8 cellular contexts compared by ENCODE assay signal in the genomic region with DNA sequence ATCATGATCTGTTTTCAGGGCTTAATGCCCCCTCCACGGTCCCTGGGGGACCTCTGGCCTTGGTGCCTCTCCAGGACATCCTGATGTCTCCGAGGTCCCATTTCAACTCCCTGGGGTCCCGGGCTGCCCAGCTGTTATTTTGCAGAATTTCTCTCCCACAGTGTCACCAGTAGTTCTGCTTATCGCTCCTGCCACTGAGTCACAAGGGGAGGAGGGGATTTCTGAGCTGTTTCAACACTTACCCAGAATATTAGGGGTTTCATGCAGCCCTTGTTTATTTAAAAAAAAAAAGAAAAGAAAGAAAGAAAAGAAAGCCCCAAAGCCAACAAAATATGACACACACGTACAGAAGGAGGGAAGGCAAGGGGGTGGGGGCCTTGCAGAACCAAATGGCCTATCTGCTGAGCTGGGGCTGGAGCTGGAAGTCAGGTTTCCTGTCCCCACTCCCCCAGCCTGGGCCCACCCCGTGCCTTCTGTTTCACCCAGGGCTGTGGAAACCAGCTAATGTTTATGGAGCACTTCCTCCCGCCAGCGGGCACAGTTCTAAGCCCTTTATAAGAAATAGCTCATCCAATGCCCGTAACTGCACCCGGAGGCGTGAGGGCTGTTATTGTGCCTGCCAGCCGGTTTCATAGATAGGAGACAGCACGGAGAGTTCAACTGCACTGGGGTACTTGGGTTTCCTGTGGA. TPM values are rescaled to one million over a fixed set of nuclear protein-coding genes. Genes with fewer than 3 reads are reported as not detected.
DNase-seq lines count a peak whose midpoint lies in the region; ATAC-seq and TF ChIP-seq lines count a peak whose summit lies in the region.

No MANE protein-coding gene starts in this region.

- POLR2A ChIA-PET in A673 (lab: Charles Lee; ENCODE audit: low non-redundant PET) = no interaction called here

- H3K4me3 ChIP-seq in A673 (ENCODE audit: low read depth, low read length, poor library complexity, severe bottlenecking) (peak overlapping the region; percentile 27), HL-60 (replicated peaks; ENCODE audit: insufficient read depth, low read length) (no peak overlapping the region), aorta (ENCODE audit: low read length in 2 of 2) (peak overlapping the region in 1 of 2 donors; percentile 4)

- no peaks in the 10 kb centered on the region for H3K36me3 ChIP-seq in A673 (ENCODE audit: insufficient read depth, low read length, poor library complexity, severe bottlenecking)
- H3K36me3 ChIP-seq in aorta (ENCODE audit: control insufficient read depth in 1 of 2, insufficient read depth in 2 of 2, low read length in 1 of 2) = no peaks in the 10 kb centered on the region

- no peak overlapping the region for H3K27ac ChIP-seq in A673 (ENCODE audit: low read depth, low read length, poor library complexity, severe bottlenecking)
- H3K27ac ChIP-seq in HL-60 (replicated peaks) = peak overlapping the region; percentile 34
- H3K27ac ChIP-seq in aorta (ENCODE audit: low read depth in 1 of 2, low read length in 2 of 2) = peak overlapping the region; percentile 87

- 2% methylated on average over 13 of the region's 13 CpGs for WGBS in aorta, 2 donors

- H3K4me1 ChIP-seq in A673 (ENCODE audit: insufficient read depth, low read length, poor library complexity, severe bottlenecking) = peaks cover 34% of the 10 kb centered on the region
- H3K4me1 ChIP-seq in aorta (ENCODE audit: control insufficient read depth in 1 of 2, insufficient read depth in 2 of 2, low read length in 2 of 2) = peaks cover 4 to 6% of the 10 kb centered on the region in 2 donors

- CTCF ChIA-PET in A673 (lab: Charles Lee) = interaction anchor here (1.3 kb wide), 1 partner anchor 26 kb away, joined by 4 read pairs; no protein-coding TSS in a partner anchor

- TF ChIP-seq CTCF in A673 (conservative IDR thresholded peaks at IDR 0.05; ENCODE audit: low read depth, low read length) = no peak
- TF ChIP-seq CTCF in HL-60 (IDR thresholded peaks at IDR 0.05; ENCODE audit: insufficient read depth, low read length) = no peak

- H3K9me3 ChIP-seq in A673 (ENCODE audit: low read depth, low read length, poor library complexity, severe bottlenecking) (no peaks in the 10 kb centered on the region), aorta (ENCODE audit: control insufficient read depth, low read length) (no peaks in the 10 kb centered on the region)

- intact Hi-C loops in A673 (cut with micrococcal nuclease; ENCODE audit: unreplicated experiment) (no loop called here), posterior cingulate gyrus (cut with DNase I) (no loop called here), aorta (cut with DNase I) (no loop called here)

- BruUV-seq in A673 (replicated peaks; lab: Mats Ljungman, UMichigan) = no TSS peak

- H3K27me3 ChIP-seq in A673 (replicated peaks; ENCODE audit: insufficient read depth, low read depth, low read length, poor library complexity) (no peaks in the 10 kb centered on the region), HL-60 (ENCODE audit: insufficient read depth, poor library complexity, severe bottlenecking) (no peaks in the 10 kb centered on the region), aorta (ENCODE audit: control insufficient read depth in 1 of 2, insufficient read depth in 2 of 2, low read length in 1 of 2) (no peaks in the 10 kb centered on the region)

- DNase-seq in A673 (ENCODE audit: low spot score) (peak; percentile 53), HL-60 (ENCODE audit: low read depth in 1 of 2, low spot score in 1 of 2) (peak in 1 of 2 experiments; percentile 70), fibroblast of peridontal ligament (ENCODE audit: extremely low read depth) (peak; percentile 39), posterior cingulate gyrus (peak in 6 of 10 donors; percentile 9 to 92 (median 48)), aorta (peak; percentile 93 to 95), NCI-H1105 treated with DMSO at 0.1 percent for 48 hours (lab: John Stamatoyannopoulos, UW) (no peak)
- DNase-seq in activated CD8-positive, alpha-beta memory T cell treated with anti-CD3 and anti-CD28 coated beads, Interleukin-2, amount 50 U/mL, for 4 hours = peak; percentile 61

- ATAC-seq in aorta (ENCODE audit: low FRiP score) = peak; percentile 70
- no peak for ATAC-seq in GM21381 (IDR thresholded peaks at IDR 0.05; ENCODE audit: unreplicated experiment)

RNA-seq across cellular contexts. Expression of gene ARID5A, which starts 8.4 kb away (rescaled TPM):
- 5.7 and 7.3 TPM in 2 replicates for total RNA-seq in A673 (2021)
- total RNA-seq in aorta = 100 to 1,000 TPM; 107 to 257 TPM
- 100 to 1,000 TPM in 1 of 2 donors, 10 to 100 TPM in 1; 51.5 to 264 TPM for polyA plus RNA-seq in aorta

RNA-seq across cellular contexts. Expression of gene NEURL3, which starts 23.0 kb away (rescaled TPM):
- not detected in 2 replicates for total RNA-seq in A673 (2021)
- under 1 TPM in 1 of 2 donors, not detected in 1; 0.33 TPM for total RNA-seq in aorta
- polyA plus RNA-seq in aorta = under 1 TPM in 1 of 2 donors, not detected in 1; 0.75 TPM

Comparison
In these comparisons a context has a peak if more than half of its experiments do, and no peak if none do; other contexts are left out.
1. RNA of gene ARID5A, which starts 8.4 kb away (total RNA-seq): 107 to 257 TPM in aorta; 5.7 to 7.3 TPM in A673; every median in the first group is over 10 times any median in the second.